Comparison of ENCODE assay signal across 23 cellular contexts in genomic region chr2:169955940-169956339, GRCh38.
"Had no signal": no experiment of that assay in that cellular context is flagged by ENCODE, and none has a peak within 500 bp of the region (broad histone marks: within the 10 kb centered on the region; RNA-seq: fewer than 3 reads in every experiment).

No MANE protein-coding gene starts in this region.

- ATAC-seq: esophagus mucosa; gastrocnemius medialis; left ventricle myocardium superior; lower lobe of right lung; natural killer cell; psoas muscle; right cardiac atrium; stimulated activated memory B cell treated with anti-CD40 and anti-IgM and Interleukin-4, amounts not matched to agents 10 μg/mL and 1 μg/mL and 100 μg/mL, for 72 hours; stimulated activated naive CD8-positive, alpha-beta T cell treated with anti-CD3 and anti-CD28 coated beads, Interleukin-15, Interleukin-2, amounts not matched to agents 100 U/mL and 50 U/mL, for 24 hours had no signal

- H3K27me3 Mint-ChIP-seq: stimulated activated memory B cell treated with anti-CD40 and anti-IgM and Interleukin-4, amounts not matched to agents 10 μg/mL and 1 μg/mL and 100 μg/mL, for 72 hours had no signal

- H3K4me1 ChIP-seq: gastrocnemius medialis, lower lobe of right lung, psoas muscle, spleen, tibial nerve, upper lobe of left lung had no signal

- H3K36me3 ChIP-seq: ovary had no signal

- H3K4me1 Mint-ChIP-seq: natural killer cell; stimulated activated memory B cell treated with anti-CD40 and anti-IgM and Interleukin-4, amounts not matched to agents 10 μg/mL and 1 μg/mL and 100 μg/mL, for 72 hours had no signal

- H3K27ac Mint-ChIP-seq: natural killer cell; stimulated activated memory B cell treated with anti-CD40 and anti-IgM and Interleukin-4, amounts not matched to agents 10 μg/mL and 1 μg/mL and 100 μg/mL, for 72 hours had no signal

- H3K9me3 Mint-ChIP-seq: stimulated activated memory B cell treated with anti-CD40 and anti-IgM and Interleukin-4, amounts not matched to agents 10 μg/mL and 1 μg/mL and 100 μg/mL, for 72 hours had no signal

- DNase-seq: cortex of kidney; foreskin fibroblast; gastrocnemius medialis; head of caudate nucleus; left ventricle myocardium superior; lower lobe of right lung; natural killer cell; occipital lobe; ovary; posterior cingulate gyrus; psoas muscle; right cardiac atrium; spleen; stimulated activated CD4-positive, alpha-beta T cell treated with anti-CD3 and anti-CD28 coated beads, Interleukin-4, amount 100 ng/mL, for 4 hours; stimulated activated naive CD8-positive, alpha-beta T cell treated with anti-CD3 and anti-CD28 coated beads, Interleukin-15, Interleukin-2, amounts not matched to agents 100 U/mL and 50 U/mL, for 24 hours; substantia nigra; upper lobe of left lung had no signal

- H3K4me3 ChIP-seq: gastrocnemius medialis, lower lobe of right lung, ovary, psoas muscle, skin epidermis, spleen, thoracic aorta, tibial nerve, upper lobe of left lung had no signal

- H3K9me3 ChIP-seq: gastrocnemius medialis, lower lobe of right lung, ovary, psoas muscle, thoracic aorta, upper lobe of left lung had no signal

- H3K4me3 Mint-ChIP-seq: natural killer cell; stimulated activated memory B cell treated with anti-CD40 and anti-IgM and Interleukin-4, amounts not matched to agents 10 μg/mL and 1 μg/mL and 100 μg/mL, for 72 hours had no signal

- H3K27ac ChIP-seq: epithelial cell of prostate, gastrocnemius medialis, lower lobe of right lung, ovary, psoas muscle, skin epidermis, spleen, thoracic aorta, tibial nerve, upper lobe of left lung had no signal

- H3K27me3 ChIP-seq: gastrocnemius medialis, ovary, spleen, tibial nerve, upper lobe of left lung had no signal
